In genomic region chr5:81752644-81752963, GRCh38 we compare ENCODE assay signal across 10 cellular contexts. TPM values are rescaled to one million over a fixed set of nuclear protein-coding genes. Genes with fewer than 3 reads are reported as not detected.
A peak's percentile ranks its signal among the peaks of the same experiment; 100 is the strongest.
DNase-seq lines count a peak whose midpoint lies in the region; ATAC-seq, FAIRE-seq and TF ChIP-seq lines count a peak whose summit lies in the region.
"Had no signal": no experiment of that assay in that cellular context is flagged by ENCODE, and none has a peak within 500 bp of the region (broad histone marks: within the 10 kb centered on the region; RNA-seq: fewer than 3 reads in every experiment).

No MANE protein-coding gene starts in this region.

- no peaks in the 10 kb centered on the region for H3K9me3 Mint-ChIP-seq in CD4-positive, alpha-beta T cell
- H3K9me3 Mint-ChIP-seq in IgD-negative memory B cell, result no peaks in the 10 kb centered on the region
- no peaks in the 10 kb centered on the region for H3K9me3 Mint-ChIP-seq in osteocyte (ENCODE audit: unreplicated experiment)

- TF ChIP-seq EP300 in H1 (IDR thresholded peaks at IDR 0.05; ENCODE audit: borderline replicate concordance in 1 of 2, low read depth in 2 of 2, low read length in 2 of 2), result no peak

- TF ChIP-seq RAD21 in H1 (IDR thresholded peaks at IDR 0.05 in 1 of 2, conservative IDR thresholded peaks at IDR 0.05 in 1 of 2; ENCODE audit: low read depth in 2 of 2, low read length in 2 of 2), result no peak

- H3K18ac ChIP-seq in H1 (ENCODE audit: extremely low read depth, low read length), result no peak overlapping the region

- no peak overlapping the region for H2BK120ac ChIP-seq in H1 (replicated peaks; ENCODE audit: low read depth, low read length)

- peaks cover 0 to 5% of the 10 kb centered on the region in 2 experiments; a peak in 1 of 4 replicates for H3K79me2 ChIP-seq in H1 (ENCODE audit: control insufficient read depth in 1 of 2, insufficient read depth in 2 of 2, low read length in 2 of 2)

- H3K4me1 ChIP-seq in H1 (replicated peaks in 1 of 4; ENCODE audit: control insufficient read depth in 3 of 4, insufficient read depth in 4 of 4, low read length in 3 of 4) (peaks cover 8 to 31% (median 13%) of the 10 kb centered on the region in 4 experiments; a peak in 6 of 7 replicates), right atrium auricular region (peaks cover 0 to 44% of the 10 kb centered on the region in 2 donors)

- H3K56ac ChIP-seq in H1 (replicated peaks; ENCODE audit: insufficient read length, low read depth, low read length), result no peak overlapping the region

- no peak overlapping the region for H2AK5ac ChIP-seq in H1 (ENCODE audit: low read depth, low read length)

- peaks cover 30% of the 10 kb centered on the region for H3K4me1 Mint-ChIP-seq in CD4-positive, alpha-beta T cell (ENCODE audit: low read depth)
- peaks cover 11 to 18% (median 17%) of the 10 kb centered on the region in 3 donors for H3K4me1 Mint-ChIP-seq in IgD-negative memory B cell
- peaks cover 59% of the 10 kb centered on the region for H3K4me1 Mint-ChIP-seq in osteocyte (ENCODE audit: unreplicated experiment)

- no peak for TF ChIP-seq CTCF in CD4-positive, alpha-beta T cell (IDR thresholded peaks at IDR 0.05)
- TF ChIP-seq CTCF in H1 (IDR thresholded peaks at IDR 0.05; ENCODE audit: control extremely low read depth in 1 of 3, insufficient read depth in 1 of 3, low read depth in 1 of 3, low read length in 3 of 3), result no peak
- no peak for TF ChIP-seq CTCF in osteocyte (IDR thresholded peaks at IDR 0.05)
- TF ChIP-seq CTCF in right atrium auricular region (IDR thresholded peaks at IDR 0.05), result no peak

- FAIRE-seq in H1 (lab: Jason Lieb, UNC), result no peak
- FAIRE-seq: H54 had no signal

- peak overlapping the region; percentile 10 for H3K27ac Mint-ChIP-seq in CD4-positive, alpha-beta T cell
- peak overlapping the region in 1 of 3 donors; percentile 82 for H3K27ac Mint-ChIP-seq in IgD-negative memory B cell
- H3K27ac Mint-ChIP-seq in osteocyte (ENCODE audit: unreplicated experiment), result peak overlapping the region; percentile 76

- H3K4ac ChIP-seq in H1 (replicated peaks; ENCODE audit: insufficient read length, low read depth, low read length), result no peak overlapping the region

- TF ChIP-seq POLR2A in H1 (IDR thresholded peaks at IDR 0.05; ENCODE audit: control extremely low read depth in 1 of 2, low read depth in 2 of 2, low read length in 2 of 2), result no peak

- H3K9me3 ChIP-seq in CD4-positive, alpha-beta T cell (ENCODE audit: control insufficient read depth, low read length), result no peaks in the 10 kb centered on the region
- H3K9me3 ChIP-seq in H1 (ENCODE audit: insufficient read depth in 2 of 2, low read depth in 1 of 2, low read length in 1 of 2) (no peaks in the 10 kb centered on the region), right atrium auricular region (no peaks in the 10 kb centered on the region)

- ATAC-seq in CD4-positive, alpha-beta T cell (ENCODE audit: poor library complexity), result no peak
- ATAC-seq in stimulated activated naive CD8-positive, alpha-beta T cell treated with anti-CD3 and anti-CD28 coated beads, Interleukin-15, Interleukin-2, amounts not matched to agents 100 U/mL and 50 U/mL, for 24 hours, result no peak

- H3K79me1 ChIP-seq in H1 (ENCODE audit: low read depth, low read length), result no peaks in the 10 kb centered on the region

- H3K27me3 Mint-ChIP-seq in CD4-positive, alpha-beta T cell, result no peaks in the 10 kb centered on the region
- H3K27me3 Mint-ChIP-seq in IgD-negative memory B cell (peaks cover 2% of the 10 kb centered on the region), osteocyte (ENCODE audit: unreplicated experiment) (no peaks in the 10 kb centered on the region)

- H3K4me2 ChIP-seq in H1 (ENCODE audit: insufficient read depth in 1 of 2, low read depth in 2 of 2, low read length in 2 of 2), result peak overlapping the region; percentile 76 to 86; a peak in 2 of 4 replicates

- no peak overlapping the region for H4K5ac ChIP-seq in H1 (ENCODE audit: insufficient read length, low read depth, low read length)

- no peak overlapping the region for H2BK12ac ChIP-seq in H1 (ENCODE audit: low read depth, low read length)

- intact Hi-C loops in CD4-positive, alpha-beta T cell (cut with DNase I, micrococcal nuclease), result loop anchor here (5.0 to 10.0 kb wide), 5 partner anchors 35 to 522 kb away; partner anchors contain the start of gene RPS23 (in 1 of the 2)

- H3K23me2 ChIP-seq in H1 (ENCODE audit: low read depth, low read length), result peaks cover 10% of the 10 kb centered on the region

- CTCF ChIA-PET in CD4-positive, alpha-beta T cell (lab: Charles Lee), result no interaction called here
- CTCF ChIA-PET in H1 (lab: Charles Lee; ENCODE audit: partially characterized antibody), result interaction anchor here (1.0 to 2.7 kb wide), 4 partner anchors 9 to 99 kb away, joined by 3 to 19 read pairs (median 4); no protein-coding TSS in a partner anchor

- H4K91ac ChIP-seq in H1 (replicated peaks; ENCODE audit: insufficient read length, low read length), result no peak overlapping the region

- no peak overlapping the region for H3K23ac ChIP-seq in H1 (ENCODE audit: insufficient read length)

- no peak overlapping the region for H2BK20ac ChIP-seq in H1 (ENCODE audit: low read length)

- peaks cover 11% of the 10 kb centered on the region for H3K36me3 Mint-ChIP-seq in CD4-positive, alpha-beta T cell (ENCODE audit: low read depth)
- no peaks in the 10 kb centered on the region for H3K36me3 Mint-ChIP-seq in IgD-negative memory B cell
- H3K36me3 Mint-ChIP-seq in osteocyte (ENCODE audit: unreplicated experiment), result no peaks in the 10 kb centered on the region

- H3K4me3 ChIP-seq in H1 (ENCODE audit: extremely low read depth in 1 of 4, insufficient read depth in 2 of 4, low read depth in 3 of 4, low read length in 4 of 4) (peak overlapping the region in 1 of 4 experiments; percentile 84; a peak in 1 of 8 replicates), right atrium auricular region (no peak overlapping the region)

- H4K20me1 ChIP-seq in H1 (replicated peaks in 1 of 2; ENCODE audit: control insufficient read depth in 1 of 2, insufficient read depth in 2 of 2, low read length in 2 of 2), result no peaks in the 10 kb centered on the region

- no peak overlapping the region for H2BK15ac ChIP-seq in H1 (ENCODE audit: low read length)

- no peak overlapping the region for H3K14ac ChIP-seq in H1 (ENCODE audit: insufficient read length)

- no peak for DNase-seq in CD4-positive, alpha-beta T cell
- DNase-seq in H1 (ENCODE audit: low read depth in 1 of 2, low spot score in 2 of 2) (no peak), osteocyte (ENCODE audit: extremely low spot score, unreplicated experiment) (no peak), hippocampal formation (lab: John Stamatoyannopoulos, UW) (no peak), A172 (ENCODE audit: low spot score) (no peak), right atrium auricular region (ENCODE audit: low spot score) (no peak)
- no peak for DNase-seq in stimulated activated naive CD8-positive, alpha-beta T cell treated with anti-CD3 and anti-CD28 coated beads, Interleukin-15, Interleukin-2, amounts not matched to agents 100 U/mL and 50 U/mL, for 24 hours
- DNase-seq: Karpas-422 had no signal

- H3K4me3 Mint-ChIP-seq in CD4-positive, alpha-beta T cell, result peak overlapping the region; percentile 3
- H3K4me3 Mint-ChIP-seq in IgD-negative memory B cell, result peak overlapping the region in 3 of 4 donors; percentile 42 to 83 (median 77)
- H3K4me3 Mint-ChIP-seq in osteocyte (ENCODE audit: unreplicated experiment), result no peak overlapping the region

- no peak overlapping the region for H4K8ac ChIP-seq in H1 (ENCODE audit: extremely low read depth, insufficient read depth, low read length)

- H3K36me3 ChIP-seq in H1 (ENCODE audit: control insufficient read depth in 2 of 4, insufficient read depth in 4 of 4, low read length in 3 of 4) (no peaks in the 10 kb centered on the region), right atrium auricular region (no peaks in the 10 kb centered on the region)

- POLR2A ChIA-PET in CD4-positive, alpha-beta T cell (lab: Charles Lee), result interaction anchor here (0.6 to 6.9 kb wide), 3 partner anchors 86 to 127 kb away, joined by 3 to 383 read pairs (median 41); no protein-coding TSS in a partner anchor
- POLR2A ChIA-PET in H1 (lab: Charles Lee; ENCODE audit: partially characterized antibody), result interaction anchor here (1.2 to 8.0 kb wide), 3 partner anchors 28 to 104 kb away, joined by 3 to 157 read pairs (median 5); no protein-coding TSS in a partner anchor

- no peak overlapping the region for H3K9ac ChIP-seq in H1 (replicated peaks in 1 of 4; ENCODE audit: extremely low read depth in 1 of 4, low read depth in 3 of 4, low read length in 3 of 4)

- H2BK5ac ChIP-seq in H1 (ENCODE audit: low read depth, low read length), result no peak overlapping the region

- no peak overlapping the region for H2AFZ ChIP-seq in H1 (ENCODE audit: low read length)

- WGBS in H1 (ENCODE audit: extremely low coverage in 1 of 2, insufficient coverage in 1 of 2, insufficient read length in 1 of 2, insufficient replicate concordance in 2 of 2, low coverage in 1 of 2, low lambda C conversion rate in 2 of 2, missing lambda C conversion rate in 1 of 2), 2 experiments, result 57% methylated on average over 5 of the region's 5 CpGs; no CpG with 5 or more reads in 1 of the 2 experiments

- H3K27ac ChIP-seq in CD4-positive, alpha-beta T cell (ENCODE audit: low read depth, low read length), result no peak overlapping the region
- no peak overlapping the region for H3K27ac ChIP-seq in H1 (ENCODE audit: low read depth, low read length)
- H3K27ac ChIP-seq in right atrium auricular region, result peak overlapping the region in 1 of 2 donors; percentile 99

- no peaks in the 10 kb centered on the region for H3K27me3 ChIP-seq in CD4-positive, alpha-beta T cell (ENCODE audit: control insufficient read depth, insufficient read depth, low read length)
- H3K27me3 ChIP-seq in H1 (replicated peaks in 1 of 4; ENCODE audit: control insufficient read depth in 3 of 4, extremely low read depth in 1 of 4, insufficient read depth in 3 of 4, low read length in 3 of 4), result no peaks in the 10 kb centered on the region; a peak in 1 of 7 replicates
- no peaks in the 10 kb centered on the region for H3K27me3 ChIP-seq in right atrium auricular region

TF ChIP-seq in H1, 55 proteins besides CTCF, POLR2A, EP300 and RAD21 (continues in another document):
- no peak for TF ChIP-seq POLR2AphosphoS5 (IDR thresholded peaks at IDR 0.05; ENCODE audit: low read depth, low read length)
- TF ChIP-seq SP2 (IDR thresholded peaks at IDR 0.05; ENCODE audit: low read length), result no peak

RNA-seq across cellular contexts. Expression of gene SSBP2, which starts 1.7 kb away (rescaled TPM):
- total RNA-seq in CD4-positive, alpha-beta T cell, result 10 to 100 TPM; 33.5 to 36.3 TPM
- polyA plus RNA-seq in IgD-negative memory B cell (35.8 TPM), H1 (2011; rRNA removed) (26.0 and 36.2 TPM in 2 replicates)
- 21.5 and 27.6 TPM in 2 replicates for total RNA-seq in H1 (2021; fragmentation: NEBNext Ultra II Directional; extraction: Animal tissue kit (Norgen Biotek cat#: 25700))
- polyA plus RNA-seq in H1 (2011; cell fraction: cytosol; rRNA removed), result 35.4 TPM
- polyA plus RNA-seq in H1 (2011; cell fraction: nucleus; rRNA removed), result 54.6 TPM
- polyA plus RNA-seq in H1 (2012, experiment 1 of 2), result 25.0 to 30.5 TPM (median 29.4 TPM) in 4 replicates
- polyA plus RNA-seq in H1 (2012, experiment 2 of 2), result 14.7 TPM
- 8.8 TPM for polyA plus RNA-seq in H1 (2013, experiment 1 of 2)
- 8.3 TPM for polyA plus RNA-seq in H1 (2013, experiment 2 of 2)
- 62.9 and 71.9 TPM in 2 replicates for polyA minus RNA-seq in H1 (2011; rRNA and poly(A)+ RNA removed)
- 32.3 TPM for polyA minus RNA-seq in H1 (2011; cell fraction: cytosol; rRNA and poly(A)+ RNA removed)
- 69.2 TPM for polyA minus RNA-seq in H1 (2011; cell fraction: nucleus; rRNA and poly(A)+ RNA removed)
- total RNA-seq in osteocyte (62.1 and 65.9 TPM in 2 replicates), right atrium auricular region (10 to 100 TPM; 29.3 to 55.1 TPM)
- 11.9 and 12.4 TPM in 2 replicates for total RNA-seq in A172 (2014; rRNA removed; shearing (Covaris generic))
